1 cellular context compared by ENCODE assay signal in the genomic region with DNA sequence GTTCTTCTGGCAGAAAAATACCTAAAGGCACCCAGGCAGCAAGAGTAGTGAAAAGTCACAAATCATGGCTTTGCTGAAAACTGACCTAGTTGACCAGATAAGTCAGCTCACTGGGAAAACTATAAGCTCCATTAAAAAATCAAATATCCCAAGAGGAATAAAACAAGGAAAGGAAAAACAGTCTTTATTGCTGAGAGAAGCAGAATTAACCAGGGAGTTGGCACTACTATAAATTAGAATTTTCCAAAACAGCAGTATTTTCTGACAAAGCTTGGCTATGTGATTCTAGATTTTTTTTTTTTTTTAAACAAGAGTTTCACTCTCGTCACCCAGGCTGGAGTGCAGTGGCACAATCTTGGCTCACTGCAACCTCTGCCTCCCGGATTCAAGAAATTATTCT.
TF ChIP-seq lines count a peak whose summit lies in the region.

No MANE protein-coding gene starts in this region.

TF ChIP-seq in GM23338, 12 proteins besides CTCF, POLR2A, EP300 and RAD21 (continued from another document):
- no peak for TF ChIP-seq ZNF331 (CRISPR knock-in tag; IDR thresholded peaks at IDR 0.05; ENCODE audit: low read depth)
- TF ChIP-seq EZH2phosphoT487 (IDR thresholded peaks at IDR 0.05; ENCODE audit: unreplicated experiment) = no peak
- no peak for TF ChIP-seq EZH2 (IDR thresholded peaks at IDR 0.05; ENCODE audit: low read depth, unreplicated experiment)
TF ChIP-seq in GM23338: peak in this region for 0.
